ENCODE assay signal across 10 cellular contexts in the genomic region with DNA sequence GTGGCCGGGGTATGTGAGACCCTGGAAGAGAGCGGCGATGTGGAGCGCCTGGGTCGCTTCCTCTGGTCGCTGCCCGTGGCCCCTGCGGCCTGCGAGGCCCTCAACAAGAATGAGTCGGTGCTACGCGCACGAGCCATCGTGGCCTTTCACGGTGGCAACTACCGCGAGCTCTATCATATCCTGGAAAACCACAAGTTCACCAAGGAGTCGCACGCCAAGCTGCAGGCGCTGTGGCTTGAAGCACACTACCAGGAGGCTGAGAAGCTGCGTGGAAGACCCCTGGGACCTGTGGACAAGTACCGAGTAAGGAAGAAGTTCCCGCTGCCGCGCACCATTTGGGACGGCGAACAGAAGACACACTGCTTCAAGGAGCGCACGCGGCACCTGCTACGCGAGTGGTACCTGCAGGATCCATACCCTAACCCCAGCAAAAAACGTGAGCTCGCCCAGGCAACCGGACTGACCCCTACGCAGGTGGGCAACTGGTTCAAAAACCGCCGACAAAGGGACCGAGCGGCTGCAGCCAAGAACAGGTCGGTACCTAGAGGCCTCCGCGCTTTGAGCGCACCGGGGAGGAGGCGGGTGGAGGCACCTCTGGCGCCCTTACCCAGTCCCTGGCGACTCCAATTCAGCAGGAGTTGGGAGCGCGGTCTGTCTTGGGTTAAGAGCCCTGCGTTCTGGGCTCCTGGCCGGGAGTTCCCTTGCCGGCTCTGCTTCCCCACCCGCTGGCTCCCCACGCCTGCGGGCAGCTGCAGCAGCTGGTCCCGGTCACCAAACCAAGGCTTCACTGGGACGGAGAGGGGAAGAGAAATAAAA. TPM values are rescaled to one million over a fixed set of nuclear protein-coding genes. Genes with fewer than 3 reads are reported as not detected.
DNase-seq lines count a peak whose midpoint lies in the region; ATAC-seq and TF ChIP-seq lines count a peak whose summit lies in the region.
"Had no signal": no experiment of that assay in that cellular context is flagged by ENCODE, and none has a peak within 500 bp of the region (broad histone marks: within the 10 kb centered on the region; RNA-seq: fewer than 3 reads in every experiment).

No MANE protein-coding gene starts in this region.

- TF ChIP-seq CTCF in SK-N-SH (IDR thresholded peaks at IDR 0.05) (no peak), smooth muscle cell (IDR thresholded peaks at IDR 0.05; ENCODE audit: borderline replicate concordance, insufficient read depth, poor library complexity, severe bottlenecking) (no peak)

- H3K36me3 ChIP-seq in SK-N-SH (replicated peaks in 1 of 2; ENCODE audit: control insufficient read depth in 1 of 2, insufficient read depth in 2 of 2, low read length in 1 of 2) (no peaks in the 10 kb centered on the region), smooth muscle cell (ENCODE audit: low read depth) (no peaks in the 10 kb centered on the region)

- no peak for ATAC-seq in stimulated activated effector memory CD8-positive, alpha-beta T cell treated with anti-CD3 and anti-CD28 coated beads, Interleukin-12 subunit alpha, Interleukin-12 subunit beta, amount 100 ng/mL, for 72 hours

- no peak overlapping the region for H3K27ac Mint-ChIP-seq in stimulated activated effector memory CD8-positive, alpha-beta T cell treated with anti-CD3 and anti-CD28 coated beads, Interleukin-12 subunit alpha, Interleukin-12 subunit beta, amount 100 ng/mL, for 72 hours
- H3K27ac Mint-ChIP-seq: mesothelial cell of epicardium had no signal

- no peak overlapping the region for H2AFZ ChIP-seq in SK-N-SH (ENCODE audit: low read depth)
- H2AFZ ChIP-seq in smooth muscle cell (ENCODE audit: low read depth): no peak overlapping the region

- peaks cover 93% of the 10 kb centered on the region for H3K27me3 ChIP-seq in SK-N-SH (ENCODE audit: insufficient read depth)
- H3K27me3 ChIP-seq in smooth muscle cell (ENCODE audit: low read depth): peaks cover 100% of the 10 kb centered on the region

- 9% methylated on average over 34 of the region's 58 CpGs for WGBS in SK-N-SH (ENCODE audit: low lambda C conversion rate)
- WGBS in smooth muscle cell (ENCODE audit: low lambda C conversion rate): 2% methylated on average over 58 of the region's 58 CpGs

- H3K9ac ChIP-seq in SK-N-SH: no peak overlapping the region
- H3K9ac ChIP-seq in smooth muscle cell (ENCODE audit: low read depth): no peak overlapping the region

- H3K4me1 ChIP-seq in SK-N-SH (ENCODE audit: control insufficient read depth in 1 of 2, insufficient read depth in 2 of 2, low read depth in 1 of 2, low read length in 1 of 2) (peaks cover 3 to 22% of the 10 kb centered on the region in 2 experiments; a peak in 1 of 4 replicates), smooth muscle cell (ENCODE audit: low read depth) (peaks cover 36% of the 10 kb centered on the region)

- H3K79me2 ChIP-seq in SK-N-SH (ENCODE audit: insufficient read depth) (no peaks in the 10 kb centered on the region), smooth muscle cell (ENCODE audit: low read depth) (no peaks in the 10 kb centered on the region)

- H3K36me3 Mint-ChIP-seq in stimulated activated effector memory CD8-positive, alpha-beta T cell treated with anti-CD3 and anti-CD28 coated beads, Interleukin-12 subunit alpha, Interleukin-12 subunit beta, amount 100 ng/mL, for 72 hours: no peaks in the 10 kb centered on the region
- H3K36me3 Mint-ChIP-seq: mesothelial cell of epicardium had no signal

- H3K9me3 Mint-ChIP-seq in stimulated activated effector memory CD8-positive, alpha-beta T cell treated with anti-CD3 and anti-CD28 coated beads, Interleukin-12 subunit alpha, Interleukin-12 subunit beta, amount 100 ng/mL, for 72 hours: no peaks in the 10 kb centered on the region
- H3K9me3 Mint-ChIP-seq: mesothelial cell of epicardium had no signal

- peak; percentile 58 for DNase-seq in activated CD8-positive, alpha-beta memory T cell treated with anti-CD3 and anti-CD28 coated beads for 24 hours
- no peak for DNase-seq in activated CD8-positive, alpha-beta memory T cell treated with anti-CD3 and anti-CD28 coated beads, Interleukin-2, amount 50 U/mL, for 4 hours
- DNase-seq in SK-N-SH (peak; percentile 67), smooth muscle cell (lab: John Stamatoyannopoulos, UW; ENCODE audit: unreplicated experiment) (no peak), islet precursor cell (no peak), germinal center (ENCODE audit: low spot score) (no peak)
- DNase-seq in stimulated activated effector memory CD8-positive, alpha-beta T cell treated with anti-CD3 and anti-CD28 coated beads, Interleukin-12 subunit alpha, Interleukin-12 subunit beta, amount 100 ng/mL, for 72 hours (ENCODE audit: low spot score in 2 of 2): no peak
- DNase-seq: SHP77 had no signal

- no peak for TF ChIP-seq EP300 in SK-N-SH (IDR thresholded peaks at IDR 0.05; ENCODE audit: borderline replicate concordance in 1 of 2, low read depth in 1 of 2, low read length in 1 of 2)

- H3K4me1 Mint-ChIP-seq in stimulated activated effector memory CD8-positive, alpha-beta T cell treated with anti-CD3 and anti-CD28 coated beads, Interleukin-12 subunit alpha, Interleukin-12 subunit beta, amount 100 ng/mL, for 72 hours: peaks cover 6% of the 10 kb centered on the region

- H3K4me3 Mint-ChIP-seq in stimulated activated effector memory CD8-positive, alpha-beta T cell treated with anti-CD3 and anti-CD28 coated beads, Interleukin-12 subunit alpha, Interleukin-12 subunit beta, amount 100 ng/mL, for 72 hours: no peak overlapping the region
- H3K4me3 Mint-ChIP-seq: mesothelial cell of epicardium had no signal

- CTCF ChIA-PET in SK-N-SH (lab: Yijun Ruan, JAX): interaction anchor here (1.4 to 4.8 kb wide), 3 partner anchors 23 to 160 kb away, joined by 3 to 17 read pairs (median 8); no protein-coding TSS in a partner anchor

- H3K4me3 ChIP-seq in SK-N-SH (ENCODE audit: low read depth in 2 of 2, low read length in 1 of 2): peak overlapping the region; percentile 38 to 41; a peak in 3 of 4 replicates
- peak overlapping the region; percentile 36 for H3K4me3 ChIP-seq in iPS-11a (ENCODE audit: low read depth, low read length)
- H3K4me3 ChIP-seq in smooth muscle cell: no peak overlapping the region

- H3K4me2 ChIP-seq in SK-N-SH: peak overlapping the region; percentile 78
- H3K4me2 ChIP-seq in smooth muscle cell: peak overlapping the region; percentile 54

- H3F3A ChIP-seq in SK-N-SH (replicated peaks; ENCODE audit: insufficient read depth) (no peaks in the 10 kb centered on the region), smooth muscle cell (ENCODE audit: low read depth) (no peaks in the 10 kb centered on the region)

- no peaks in the 10 kb centered on the region for H3K9me3 ChIP-seq in SK-N-SH
- no peaks in the 10 kb centered on the region for H3K9me3 ChIP-seq in smooth muscle cell (replicated peaks; ENCODE audit: low read depth)

- no peak overlapping the region for H3K27ac ChIP-seq in SK-N-SH (ENCODE audit: low read depth in 2 of 2, low read length in 1 of 2)
- no peak overlapping the region for H3K27ac ChIP-seq in smooth muscle cell (ENCODE audit: low read depth)

- POLR2A ChIA-PET in SK-N-SH (lab: Yijun Ruan, JAX): no interaction called here

- TF ChIP-seq RAD21 in SK-N-SH (IDR thresholded peaks at IDR 0.05; ENCODE audit: low read length): no peak

- H4K20me1 ChIP-seq in SK-N-SH (ENCODE audit: insufficient read depth): no peaks in the 10 kb centered on the region
- no peaks in the 10 kb centered on the region for H4K20me1 ChIP-seq in smooth muscle cell (ENCODE audit: low read depth)

- no peaks in the 10 kb centered on the region for H3K9me2 ChIP-seq in SK-N-SH

TF ChIP-seq in SK-N-SH, 30 proteins besides CTCF, POLR2A, EP300 and RAD21 (continues in another document):
- TF ChIP-seq, protein P1, sequence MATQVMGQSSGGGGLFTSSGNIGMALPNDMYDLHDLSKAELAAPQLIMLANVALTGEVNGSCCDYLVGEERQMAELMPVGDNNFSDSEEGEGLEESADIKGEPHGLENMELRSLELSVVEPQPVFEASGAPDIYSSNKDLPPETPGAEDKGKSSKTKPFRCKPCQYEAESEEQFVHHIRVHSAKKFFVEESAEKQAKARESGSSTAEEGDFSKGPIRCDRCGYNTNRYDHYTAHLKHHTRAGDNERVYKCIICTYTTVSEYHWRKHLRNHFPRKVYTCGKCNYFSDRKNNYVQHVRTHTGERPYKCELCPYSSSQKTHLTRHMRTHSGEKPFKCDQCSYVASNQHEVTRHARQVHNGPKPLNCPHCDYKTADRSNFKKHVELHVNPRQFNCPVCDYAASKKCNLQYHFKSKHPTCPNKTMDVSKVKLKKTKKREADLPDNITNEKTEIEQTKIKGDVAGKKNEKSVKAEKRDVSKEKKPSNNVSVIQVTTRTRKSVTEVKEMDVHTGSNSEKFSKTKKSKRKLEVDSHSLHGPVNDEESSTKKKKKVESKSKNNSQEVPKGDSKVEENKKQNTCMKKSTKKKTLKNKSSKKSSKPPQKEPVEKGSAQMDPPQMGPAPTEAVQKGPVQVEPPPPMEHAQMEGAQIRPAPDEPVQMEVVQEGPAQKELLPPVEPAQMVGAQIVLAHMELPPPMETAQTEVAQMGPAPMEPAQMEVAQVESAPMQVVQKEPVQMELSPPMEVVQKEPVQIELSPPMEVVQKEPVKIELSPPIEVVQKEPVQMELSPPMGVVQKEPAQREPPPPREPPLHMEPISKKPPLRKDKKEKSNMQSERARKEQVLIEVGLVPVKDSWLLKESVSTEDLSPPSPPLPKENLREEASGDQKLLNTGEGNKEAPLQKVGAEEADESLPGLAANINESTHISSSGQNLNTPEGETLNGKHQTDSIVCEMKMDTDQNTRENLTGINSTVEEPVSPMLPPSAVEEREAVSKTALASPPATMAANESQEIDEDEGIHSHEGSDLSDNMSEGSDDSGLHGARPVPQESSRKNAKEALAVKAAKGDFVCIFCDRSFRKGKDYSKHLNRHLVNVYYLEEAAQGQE (IDR thresholded peaks at IDR 0.05; ENCODE audit: low read depth, low read length): no peak
- TF ChIP-seq MEF2A (IDR thresholded peaks at IDR 0.05; ENCODE audit: borderline replicate concordance, low read depth): no peak
- TF ChIP-seq RXRA (IDR thresholded peaks at IDR 0.05; ENCODE audit: borderline replicate concordance, low read depth): no peak
- TF ChIP-seq CHD2 (IDR thresholded peaks at IDR 0.05; ENCODE audit: low read length, partially characterized antibody): no peak
- TF ChIP-seq, protein P2, sequence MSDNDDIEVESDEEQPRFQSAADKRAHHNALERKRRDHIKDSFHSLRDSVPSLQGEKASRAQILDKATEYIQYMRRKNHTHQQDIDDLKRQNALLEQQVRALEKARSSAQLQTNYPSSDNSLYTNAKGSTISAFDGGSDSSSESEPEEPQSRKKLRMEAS (IDR thresholded peaks at IDR 0.05; ENCODE audit: low read depth): no peak

RNA-seq across cellular contexts. Expression of a gene that starts 0.7 kb away (rescaled TPM):
- not detected in 2 replicates for polyA plus RNA-seq in SK-N-SH (2012; rRNA removed)
- polyA plus RNA-seq in SK-N-SH (2012; cell fraction: cytosol; rRNA removed): 0.01 TPM in 1 of 2 replicates, not detected in the other
- polyA plus RNA-seq in SK-N-SH (2012; cell fraction: nucleus; rRNA removed): not detected in 2 replicates
- not detected in 2 replicates for total RNA-seq in smooth muscle cell
- polyA plus RNA-seq in smooth muscle cell: not detected in 2 replicates
- total RNA-seq: mesothelial cell of epicardium had no signal

RNA-seq across cellular contexts. Expression of a gene that starts 23.8 kb away (rescaled TPM):
- polyA plus RNA-seq in SK-N-SH (2012; rRNA removed): 0.13 and 0.18 TPM in 2 replicates
- 0.54 TPM in 2 replicates for polyA plus RNA-seq in SK-N-SH (2012; cell fraction: cytosol; rRNA removed)
- 0.27 and 0.70 TPM in 2 replicates for polyA plus RNA-seq in SK-N-SH (2012; cell fraction: nucleus; rRNA removed)
- 1.3 TPM in 1 of 2 replicates, not detected in the other for total RNA-seq in smooth muscle cell
- 0.63 TPM in 1 of 2 replicates, not detected in the other for polyA plus RNA-seq in smooth muscle cell

Comparison
In these comparisons a context has a peak if more than half of its experiments do, and no peak if none do; other contexts are left out.
1. DNase-seq: peak in activated CD8-positive, alpha-beta memory T cell treated with anti-CD3 and anti-CD28 coated beads for 24 hours (single experiment) and SK-N-SH (single experiment); none in activated CD8-positive, alpha-beta memory T cell treated with anti-CD3 and anti-CD28 coated beads, Interleukin-2, amount 50 U/mL, for 4 hours (single experiment), smooth muscle cell (single experiment), islet precursor cell (single experiment), stimulated activated effector memory CD8-positive, alpha-beta T cell treated with anti-CD3 and anti-CD28 coated beads, Interleukin-12 subunit alpha, Interleukin-12 subunit beta, amount 100 ng/mL, for 72 hours (0 of 2) and germinal center (single experiment).